ENCODE assay signal across 25 cellular contexts in genomic region chrX:133307094-133307493, GRCh38.
"Had no signal": no experiment of that assay in that cellular context is flagged by ENCODE, and none has a peak within 500 bp of the region (broad histone marks: within the 10 kb centered on the region; RNA-seq: fewer than 3 reads in every experiment).

No MANE protein-coding gene starts in this region.

- H3K4me1 Mint-ChIP-seq: activated CD4-positive, alpha-beta T cell treated with anti-CD3 and anti-CD28 coated beads, Interleukin-2, amount 10 ng/mL, durations not matched to agents 7 days and 5 days; activated T-helper 17 cell treated with anti-CD3 and anti-CD28 coated beads, Interleukin-2, amount 50 U/mL, for 72 hours; stimulated activated effector memory CD8-positive, alpha-beta T cell treated with anti-CD3 and anti-CD28 coated beads, Interleukin-12 subunit alpha, Interleukin-12 subunit beta, amount 100 ng/mL, for 72 hours; stimulated activated naive CD8-positive, alpha-beta T cell treated with anti-CD3 and anti-CD28 coated beads, Interleukin-15, amount 100 ng/mL, for 72 hours; T-helper 17 cell had no signal

- DNase-seq: activated CD4-positive, alpha-beta T cell treated with anti-CD3 and anti-CD28 coated beads, Interleukin-2, amount 10 ng/mL, durations not matched to agents 7 days and 5 days; activated CD4-positive, CD25-positive, alpha-beta regulatory T cell treated with anti-CD3 and anti-CD28 coated beads, Interleukin-2, amount 50 U/mL, for 72 hours; activated CD8-positive, alpha-beta memory T cell treated with anti-CD3 and anti-CD28 coated beads for 24 hours; activated CD8-positive, alpha-beta memory T cell treated with anti-CD3 and anti-CD28 coated beads, Interleukin-2, amount 50 U/mL, for 4 hours; activated naive CD4-positive, alpha-beta T cell; activated T-cell treated with anti-CD3 and anti-CD28 coated beads, Interleukin-2, amount 50 U/mL, for 24 hours; adrenal gland; brain microvascular endothelial cell; effector memory CD8-positive, alpha-beta T cell; occipital lobe; right lobe of liver; stimulated activated CD4-positive, alpha-beta T cell treated with anti-CD3 and anti-CD28 coated beads, Interleukin-2, amount 100 ng/mL, for 24 hours; stimulated activated naive CD8-positive, alpha-beta T cell treated with anti-CD3 and anti-CD28 coated beads, Interleukin-15, amount 100 ng/mL, for 72 hours; SW 1271; T-helper 17 cell had no signal

- H3K27me3 ChIP-seq: ascending aorta, brain microvascular endothelial cell, gastroesophageal sphincter, suprapubic skin had no signal

- H3K27ac ChIP-seq: adrenal gland, ascending aorta, brain microvascular endothelial cell, right lobe of liver, skin epidermis, suprapubic skin, VCaP had no signal

- H3K4me3 Mint-ChIP-seq: activated CD4-positive, alpha-beta T cell treated with anti-CD3 and anti-CD28 coated beads, Interleukin-2, amount 10 ng/mL, durations not matched to agents 7 days and 5 days; activated naive CD8-positive, alpha-beta T cell; activated T-cell treated with anti-CD3 and anti-CD28 coated beads, Interleukin-2, amount 50 U/mL, for 24 hours; activated T-helper 17 cell treated with anti-CD3 and anti-CD28 coated beads, Interleukin-2, amount 50 U/mL, for 72 hours; effector memory CD8-positive, alpha-beta T cell; nephron; stimulated activated effector memory CD8-positive, alpha-beta T cell treated with anti-CD3 and anti-CD28 coated beads, Interleukin-12 subunit alpha, Interleukin-12 subunit beta, amount 100 ng/mL, for 72 hours; stimulated activated naive CD8-positive, alpha-beta T cell treated with anti-CD3 and anti-CD28 coated beads, Interleukin-15, amount 100 ng/mL, for 72 hours; T-helper 17 cell had no signal

- H3K4me3 ChIP-seq: adrenal gland, gastroesophageal sphincter, right lobe of liver, skin epidermis, suprapubic skin, tibial nerve had no signal

- H3K9me3 Mint-ChIP-seq: activated CD4-positive, alpha-beta T cell treated with anti-CD3 and anti-CD28 coated beads, Interleukin-2, amount 10 ng/mL, durations not matched to agents 7 days and 5 days; activated T-cell treated with anti-CD3 and anti-CD28 coated beads, Interleukin-2, amount 50 U/mL, for 24 hours; activated T-helper 17 cell treated with anti-CD3 and anti-CD28 coated beads, Interleukin-2, amount 50 U/mL, for 72 hours; effector memory CD8-positive, alpha-beta T cell; nephron; stimulated activated effector memory CD8-positive, alpha-beta T cell treated with anti-CD3 and anti-CD28 coated beads, Interleukin-12 subunit alpha, Interleukin-12 subunit beta, amount 100 ng/mL, for 72 hours; stimulated activated naive CD8-positive, alpha-beta T cell treated with anti-CD3 and anti-CD28 coated beads, Interleukin-15, amount 100 ng/mL, for 72 hours had no signal

- H3K9me3 ChIP-seq: adrenal gland, ascending aorta, gastroesophageal sphincter, right lobe of liver, suprapubic skin, tibial nerve had no signal

- H3K36me3 Mint-ChIP-seq: activated naive CD8-positive, alpha-beta T cell; stimulated activated effector memory CD8-positive, alpha-beta T cell treated with anti-CD3 and anti-CD28 coated beads, Interleukin-12 subunit alpha, Interleukin-12 subunit beta, amount 100 ng/mL, for 72 hours had no signal

- H3K27ac Mint-ChIP-seq: activated CD4-positive, alpha-beta T cell treated with anti-CD3 and anti-CD28 coated beads, Interleukin-2, amount 10 ng/mL, durations not matched to agents 7 days and 5 days; activated naive CD8-positive, alpha-beta T cell; activated T-cell treated with anti-CD3 and anti-CD28 coated beads, Interleukin-2, amount 50 U/mL, for 24 hours; activated T-helper 17 cell treated with anti-CD3 and anti-CD28 coated beads, Interleukin-2, amount 50 U/mL, for 72 hours; effector memory CD8-positive, alpha-beta T cell; stimulated activated effector memory CD8-positive, alpha-beta T cell treated with anti-CD3 and anti-CD28 coated beads, Interleukin-12 subunit alpha, Interleukin-12 subunit beta, amount 100 ng/mL, for 72 hours; stimulated activated naive CD8-positive, alpha-beta T cell treated with anti-CD3 and anti-CD28 coated beads, Interleukin-15, amount 100 ng/mL, for 72 hours; T-helper 17 cell had no signal

- H3K27me3 Mint-ChIP-seq: activated naive CD8-positive, alpha-beta T cell; activated T-helper 17 cell treated with anti-CD3 and anti-CD28 coated beads, Interleukin-2, amount 50 U/mL, for 72 hours had no signal

- H3K36me3 ChIP-seq: adrenal gland, ascending aorta, brain microvascular endothelial cell, right lobe of liver, suprapubic skin, tibial nerve had no signal

- H3K4me1 ChIP-seq: adrenal gland, right lobe of liver, suprapubic skin had no signal
